ENCODE assay signal across 1 cellular context in genomic region chr6:227812-228338, GRCh38.
TF ChIP-seq lines count a peak whose summit lies in the region.

No MANE protein-coding gene starts in this region.

TF ChIP-seq in GM23338, 12 proteins besides CTCF, POLR2A, EP300 and RAD21:
- TF ChIP-seq ZNF462 (CRISPR knock-in tag; IDR thresholded peaks at IDR 0.05) (no peak), NANOG (IDR thresholded peaks at IDR 0.05; ENCODE audit: borderline replicate concordance) (no peak), STAT1 (IDR thresholded peaks at IDR 0.05; ENCODE audit: unreplicated experiment) (no peak), ETS1 (IDR thresholded peaks at IDR 0.05) (no peak), ZNF114 (CRISPR knock-in tag; IDR thresholded peaks at IDR 0.05) (no peak), REST (IDR thresholded peaks at IDR 0.05; ENCODE audit: unreplicated experiment) (no peak)
